14 cellular contexts compared by ENCODE assay signal in genomic region chr22:20093437-20093836, GRCh38. TPM values are rescaled to one million over a fixed set of nuclear protein-coding genes. Genes with fewer than 3 reads are reported as not detected.
A peak's percentile ranks its signal among the peaks of the same experiment; 100 is the strongest.
DNase-seq lines count a peak whose midpoint lies in the region; ATAC-seq and TF ChIP-seq lines count a peak whose summit lies in the region.
"Had no signal": no experiment of that assay in that cellular context is flagged by ENCODE, and none has a peak within 500 bp of the region (broad histone marks: within the 10 kb centered on the region; RNA-seq: fewer than 3 reads in every experiment).

No MANE protein-coding gene starts in this region.

- WGBS in prostate gland: 75% methylated on average over 7 of the region's 7 CpGs

- H3K27ac ChIP-seq in left ventricle myocardium inferior (replicated peaks) (peak overlapping the region; percentile 75), prostate gland (no peak overlapping the region)
- H3K27ac ChIP-seq: SJCRH30 had no signal

- H3K27me3 ChIP-seq in left ventricle myocardium inferior (ENCODE audit: low read depth) (no peaks in the 10 kb centered on the region), prostate gland (replicated peaks; ENCODE audit: insufficient read depth) (no peaks in the 10 kb centered on the region)
- H3K27me3 ChIP-seq: SJCRH30 had no signal

- H3K4me1 Mint-ChIP-seq in activated T-helper 17 cell treated with anti-CD3 and anti-CD28 coated beads, Interleukin-2, amount 50 U/mL, for 72 hours: peaks cover 12% of the 10 kb centered on the region
- H3K4me1 Mint-ChIP-seq: mesothelial cell of epicardium; stimulated activated naive B cell treated with anti-CD40 and anti-IgM and Interleukin-4, amounts not matched to agents 10 μg/mL and 1 μg/mL and 100 μg/mL, for 72 hours had no signal

- H3K27me3 Mint-ChIP-seq in activated T-helper 17 cell treated with anti-CD3 and anti-CD28 coated beads, Interleukin-2, amount 50 U/mL, for 72 hours: no peaks in the 10 kb centered on the region
- H3K27me3 Mint-ChIP-seq: stimulated activated naive B cell treated with anti-CD40 and anti-IgM and Interleukin-4, amounts not matched to agents 10 μg/mL and 1 μg/mL and 100 μg/mL, for 72 hours had no signal

- H3K4me3 ChIP-seq in left ventricle myocardium inferior: no peak overlapping the region
- no peak overlapping the region for H3K4me3 ChIP-seq in prostate gland
- H3K4me3 ChIP-seq: SJCRH30 had no signal

- ATAC-seq in activated T-helper 17 cell treated with anti-CD3 and anti-CD28 coated beads, Interleukin-2, amount 50 U/mL, for 72 hours (replicated peaks): no peak
- ATAC-seq in HG03469 (IDR thresholded peaks at IDR 0.05; ENCODE audit: unreplicated experiment): no peak
- ATAC-seq: activated naive CD4-positive, alpha-beta T cell treated with anti-CD3 and anti-CD28 coated beads, Interleukin-2, amount 50 U/mL, for 72 hours; stimulated activated naive B cell treated with anti-CD40 and anti-IgM and Interleukin-4, amounts not matched to agents 10 μg/mL and 1 μg/mL and 100 μg/mL, for 72 hours had no signal

- peaks cover 9% of the 10 kb centered on the region for H3K4me1 ChIP-seq in left ventricle myocardium inferior
- no peaks in the 10 kb centered on the region for H3K4me1 ChIP-seq in prostate gland (replicated peaks)
- H3K4me1 ChIP-seq: SJCRH30 had no signal

- peaks cover 100% of the 10 kb centered on the region for H3K36me3 Mint-ChIP-seq in activated T-helper 17 cell treated with anti-CD3 and anti-CD28 coated beads, Interleukin-2, amount 50 U/mL, for 72 hours (ENCODE audit: low read depth)

- H3K27ac Mint-ChIP-seq in activated T-helper 17 cell treated with anti-CD3 and anti-CD28 coated beads, Interleukin-2, amount 50 U/mL, for 72 hours: peak overlapping the region; percentile 20
- H3K27ac Mint-ChIP-seq: HFFc6; mesothelial cell of epicardium; stimulated activated naive B cell treated with anti-CD40 and anti-IgM and Interleukin-4, amounts not matched to agents 10 μg/mL and 1 μg/mL and 100 μg/mL, for 72 hours had no signal

- TF ChIP-seq CTCF in left ventricle myocardium inferior (IDR thresholded peaks at IDR 0.05; ENCODE audit: borderline replicate concordance): no peak
- TF ChIP-seq CTCF in prostate gland (IDR thresholded peaks at IDR 0.05): no peak

- no peaks in the 10 kb centered on the region for H3K9me3 Mint-ChIP-seq in activated T-helper 17 cell treated with anti-CD3 and anti-CD28 coated beads, Interleukin-2, amount 50 U/mL, for 72 hours
- H3K9me3 Mint-ChIP-seq: activated naive CD4-positive, alpha-beta T cell treated with anti-CD3 and anti-CD28 coated beads, Interleukin-2, amount 50 U/mL, for 72 hours; HFFc6 had no signal

- no peak for TF ChIP-seq POLR2A in prostate gland (IDR thresholded peaks at IDR 0.05)

- intact Hi-C loops in left ventricle myocardium inferior (cut with micrococcal nuclease) (no loop called here), prostate gland (cut with DNase I) (no loop called here)

- H3K36me3 ChIP-seq in left ventricle myocardium inferior (peaks cover 98% of the 10 kb centered on the region), prostate gland (peaks cover 17 to 45% of the 10 kb centered on the region in 2 donors)

- DNase-seq in left ventricle myocardium inferior: peak; percentile 78
- DNase-seq in prostate gland (ENCODE audit: low spot score): peak; percentile 70
- DNase-seq in NCI-H128 (lab: John Stamatoyannopoulos, UW; ENCODE audit: unreplicated experiment): no peak
- no peak for DNase-seq in GM19238 (ENCODE audit: insufficient read length, low spot score)
- DNase-seq: HFFc6; MM.1S; NCI-H2107; SJCRH30; stimulated activated CD4-positive, alpha-beta T cell treated with anti-CD3 and anti-CD28 coated beads, Interleukin-4, amount 100 ng/mL, for 1 hour; stimulated activated naive B cell treated with anti-CD40 and anti-IgM and Interleukin-4, amounts not matched to agents 10 μg/mL and 1 μg/mL and 100 μg/mL, for 72 hours had no signal

- H3K9me3 ChIP-seq in left ventricle myocardium inferior (replicated peaks) (peaks cover 4% of the 10 kb centered on the region), prostate gland (no peaks in the 10 kb centered on the region)
- H3K9me3 ChIP-seq: SJCRH30 had no signal

- H3K4me3 Mint-ChIP-seq in activated T-helper 17 cell treated with anti-CD3 and anti-CD28 coated beads, Interleukin-2, amount 50 U/mL, for 72 hours: no peak overlapping the region
- H3K4me3 Mint-ChIP-seq: HFFc6; mesothelial cell of epicardium; stimulated activated naive B cell treated with anti-CD40 and anti-IgM and Interleukin-4, amounts not matched to agents 10 μg/mL and 1 μg/mL and 100 μg/mL, for 72 hours had no signal

RNA-seq across cellular contexts. Expression of gene DGCR8, which starts 13.4 kb away (rescaled TPM):
- total RNA-seq in activated T-helper 17 cell treated with anti-CD3 and anti-CD28 coated beads, Interleukin-2, amount 50 U/mL, for 72 hours: 10 to 100 TPM; 42.8 to 43.2 TPM
- 16.8 TPM for total RNA-seq in left ventricle myocardium inferior
- 10 to 100 TPM; 20.9 to 47.6 TPM for total RNA-seq in prostate gland

RNA-seq across cellular contexts. Expression of gene RANBP1, which starts 22.5 kb away (rescaled TPM):
- 100 to 1,000 TPM; 187 to 421 TPM for total RNA-seq in activated T-helper 17 cell treated with anti-CD3 and anti-CD28 coated beads, Interleukin-2, amount 50 U/mL, for 72 hours
- total RNA-seq in left ventricle myocardium inferior (39.6 TPM), prostate gland (100 to 1,000 TPM; 108 to 204 TPM)

RNA-seq across cellular contexts. Expression of gene TRMT2A, which starts 23.6 kb away (rescaled TPM):
- 100 to 1,000 TPM in 1 of 2 donors, 10 to 100 TPM in 1; 71.7 to 110 TPM for total RNA-seq in activated T-helper 17 cell treated with anti-CD3 and anti-CD28 coated beads, Interleukin-2, amount 50 U/mL, for 72 hours
- total RNA-seq in left ventricle myocardium inferior (27.8 TPM), prostate gland (100 to 1,000 TPM in 1 of 2 donors, 10 to 100 TPM in 1; 65.8 to 123 TPM)

RNA-seq across cellular contexts. Expression of gene ZDHHC8, which starts 38.2 kb away (rescaled TPM):
- 10 to 100 TPM; 23.4 to 59.7 TPM for total RNA-seq in activated T-helper 17 cell treated with anti-CD3 and anti-CD28 coated beads, Interleukin-2, amount 50 U/mL, for 72 hours
- total RNA-seq in left ventricle myocardium inferior (42.4 TPM), prostate gland (10 to 100 TPM; 14.1 to 36.6 TPM)

RNA-seq across cellular contexts. Expression of gene CCDC188, which starts 57.4 kb away (rescaled TPM):
- under 1 TPM; 0.32 to 0.77 TPM for total RNA-seq in activated T-helper 17 cell treated with anti-CD3 and anti-CD28 coated beads, Interleukin-2, amount 50 U/mL, for 72 hours
- total RNA-seq in left ventricle myocardium inferior (not detected), prostate gland (1 to 10 TPM in 1 of 2 donors, not detected in 1; 1.2 TPM)
- total RNA-seq: activated naive CD4-positive, alpha-beta T cell treated with anti-CD3 and anti-CD28 coated beads, Interleukin-2, amount 50 U/mL, for 72 hours; mesothelial cell of epicardium; SJCRH30 had no signal

Comparison
In these comparisons a context has a peak if more than half of its experiments do, and no peak if none do; other contexts are left out.
1. DNase-seq: peak in left ventricle myocardium inferior (single experiment) and prostate gland (single experiment); none in NCI-H128 (single experiment) and GM19238 (single experiment).